Comparison of ENCODE assay signal across 8 cellular contexts in the genomic region with DNA sequence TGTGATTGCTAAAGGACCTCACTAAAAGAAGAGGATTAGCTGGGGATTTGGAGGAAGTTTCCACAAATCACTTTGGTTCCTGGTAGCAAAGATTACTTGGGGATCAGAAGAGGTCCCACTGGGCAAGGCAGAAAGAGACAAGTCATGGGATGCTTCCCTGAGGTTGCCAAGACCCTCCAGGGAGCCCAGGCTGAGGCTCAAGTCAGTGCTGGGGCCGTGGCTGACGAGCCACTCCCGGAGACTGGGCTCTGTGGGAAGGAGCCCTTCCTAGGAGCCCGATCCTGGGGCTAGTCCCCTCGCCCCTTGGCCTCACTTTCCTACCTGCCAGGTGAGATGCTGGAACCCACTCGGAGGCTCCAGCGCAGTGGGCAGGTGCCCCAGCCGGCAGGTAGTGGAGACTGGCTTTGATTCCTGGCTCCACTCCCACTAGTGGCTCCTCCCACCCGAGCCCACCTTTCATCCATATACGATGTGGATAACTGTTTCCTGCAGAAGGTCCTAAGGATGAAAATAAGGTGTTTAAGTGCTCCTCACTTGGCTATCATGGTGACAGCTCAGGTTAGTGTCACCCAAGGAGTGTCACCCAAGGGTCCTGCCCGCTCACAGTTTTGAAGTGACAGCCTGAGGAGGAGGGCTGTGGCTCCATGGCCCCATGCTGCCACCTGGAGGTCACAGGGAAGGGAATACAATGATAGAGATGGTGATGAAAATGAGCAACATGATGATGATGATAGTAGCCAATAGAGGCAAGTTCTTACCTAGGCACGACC.
DNase-seq lines count a peak whose midpoint lies in the region; ATAC-seq, FAIRE-seq and TF ChIP-seq lines count a peak whose summit lies in the region.

No MANE protein-coding gene starts in this region.

- peak overlapping the region; percentile 44 for H3K4me2 ChIP-seq in parathyroid adenoma (ENCODE audit: low read length)

- H3K27ac Mint-ChIP-seq in activated T-helper 2 cell treated with anti-CD3 and anti-CD28 coated beads, Interferon-gamma antibody, Interleukin-2, Interleukin-4, amounts not matched to agents 10 μg/mL and 5 μg/mL and 100 μg/mL, durations not matched to agents 14 hours and 24 hours and 36 hours = no peak overlapping the region
- no peak overlapping the region for H3K27ac Mint-ChIP-seq in type B pancreatic cell

- TF ChIP-seq CTCF in GM10266 (IDR thresholded peaks at IDR 0.05; ENCODE audit: control insufficient read depth, insufficient read depth, low read depth, missing control alignments) = peak; percentile 88
- peak; percentile 65 for TF ChIP-seq CTCF in LNCAP (IDR thresholded peaks at IDR 0.05)
- peak; percentile 91 for TF ChIP-seq CTCF in RWPE2 (IDR thresholded peaks at IDR 0.05; ENCODE audit: poor library complexity, severe bottlenecking)
- TF ChIP-seq CTCF in parathyroid adenoma (IDR thresholded peaks at IDR 0.05) = peak; percentile 88
- TF ChIP-seq CTCF in type B pancreatic cell (conservative IDR thresholded peaks at IDR 0.05) = peak; percentile 83

- H3K27me3 ChIP-seq in RWPE2 (ENCODE audit: insufficient read depth, poor library complexity, severe bottlenecking) (no peaks in the 10 kb centered on the region), parathyroid adenoma (ENCODE audit: control insufficient read depth, insufficient read depth, low read length) (no peaks in the 10 kb centered on the region)

- no peaks in the 10 kb centered on the region for H3K4me1 Mint-ChIP-seq in activated T-helper 2 cell treated with anti-CD3 and anti-CD28 coated beads, Interferon-gamma antibody, Interleukin-2, Interleukin-4, amounts not matched to agents 10 μg/mL and 5 μg/mL and 100 μg/mL, durations not matched to agents 14 hours and 24 hours and 36 hours (ENCODE audit: low read depth)
- H3K4me1 Mint-ChIP-seq in type B pancreatic cell (ENCODE audit: unreplicated experiment) = peaks cover 6% of the 10 kb centered on the region

- H3K9me3 Mint-ChIP-seq in activated T-helper 2 cell treated with anti-CD3 and anti-CD28 coated beads, Interferon-gamma antibody, Interleukin-2, Interleukin-4, amounts not matched to agents 10 μg/mL and 5 μg/mL and 100 μg/mL, durations not matched to agents 14 hours and 24 hours and 36 hours = peaks cover 16% of the 10 kb centered on the region
- peaks cover 14% of the 10 kb centered on the region for H3K9me3 Mint-ChIP-seq in type B pancreatic cell

- no peak overlapping the region for H3K27ac ChIP-seq in RWPE2 (ENCODE audit: poor library complexity, severe bottlenecking)
- H3K27ac ChIP-seq in parathyroid adenoma = no peak overlapping the region

- H3K4me1 ChIP-seq in RWPE2 (ENCODE audit: insufficient read depth, poor library complexity, severe bottlenecking) (no peaks in the 10 kb centered on the region), parathyroid adenoma (peaks cover 2% of the 10 kb centered on the region)

- no peaks in the 10 kb centered on the region for H3K36me3 ChIP-seq in RWPE2 (ENCODE audit: low read depth)
- no peaks in the 10 kb centered on the region for H3K36me3 ChIP-seq in parathyroid adenoma (ENCODE audit: control insufficient read depth, insufficient read depth, low read length)

- intact Hi-C loops in activated T-helper 2 cell treated with anti-CD3 and anti-CD28 coated beads, Interferon-gamma antibody, Interleukin-2, Interleukin-4, amounts not matched to agents 10 μg/mL and 5 μg/mL and 100 μg/mL, durations not matched to agents 14 hours and 24 hours and 36 hours (cut with micrococcal nuclease) = loop anchor here (1.0 kb wide), 2 partner anchors 498 to 541 kb away; no protein-coding TSS in a partner anchor

- no peak overlapping the region for H3K4me3 Mint-ChIP-seq in activated T-helper 2 cell treated with anti-CD3 and anti-CD28 coated beads, Interferon-gamma antibody, Interleukin-2, Interleukin-4, amounts not matched to agents 10 μg/mL and 5 μg/mL and 100 μg/mL, durations not matched to agents 14 hours and 24 hours and 36 hours (ENCODE audit: low read depth)
- H3K4me3 Mint-ChIP-seq in type B pancreatic cell = no peak overlapping the region

- H3K9me3 ChIP-seq in RWPE2 (ENCODE audit: severe bottlenecking) (peaks cover 6% of the 10 kb centered on the region), parathyroid adenoma (ENCODE audit: control insufficient read depth, low read length) (no peaks in the 10 kb centered on the region)

- no peaks in the 10 kb centered on the region for H3K36me3 Mint-ChIP-seq in activated T-helper 2 cell treated with anti-CD3 and anti-CD28 coated beads, Interferon-gamma antibody, Interleukin-2, Interleukin-4, amounts not matched to agents 10 μg/mL and 5 μg/mL and 100 μg/mL, durations not matched to agents 14 hours and 24 hours and 36 hours (ENCODE audit: low read depth)
- H3K36me3 Mint-ChIP-seq in type B pancreatic cell = no peaks in the 10 kb centered on the region

- H3K4me3 ChIP-seq in RWPE2 (ENCODE audit: severe bottlenecking) = no peak overlapping the region
- no peak overlapping the region for H3K4me3 ChIP-seq in parathyroid adenoma (ENCODE audit: low read depth, low read length)

- H3K79me2 ChIP-seq in parathyroid adenoma = no peaks in the 10 kb centered on the region

- H3K9ac ChIP-seq in parathyroid adenoma = no peak overlapping the region

- no peak for FAIRE-seq in frontal cortex (lab: Jason Lieb, UNC)

- ATAC-seq in RWPE2 (ENCODE audit: low read depth) (peak; percentile 74), HG02763 (IDR thresholded peaks at IDR 0.05; ENCODE audit: unreplicated experiment) (no peak)

- H2AFZ ChIP-seq in parathyroid adenoma = no peak overlapping the region

- DNase-seq in GM10266 (ENCODE audit: extremely low spot score) (peak; percentile 60), RWPE2 (ENCODE audit: low spot score) (no peak), frontal cortex (ENCODE audit: low spot score in 2 of 2) (peak; percentile 17 to 59), type B pancreatic cell (ENCODE audit: extremely low spot score, unreplicated experiment) (peak; percentile 69)
- peak; percentile 49 for DNase-seq in activated T-helper 2 cell treated with anti-CD3 and anti-CD28 coated beads, Interferon-gamma antibody, Interleukin-2, Interleukin-4, amounts not matched to agents 10 μg/mL and 5 μg/mL and 100 μg/mL, durations not matched to agents 14 hours and 24 hours and 36 hours (ENCODE audit: low spot score)

- peaks cover 6% of the 10 kb centered on the region for H3K27me3 Mint-ChIP-seq in activated T-helper 2 cell treated with anti-CD3 and anti-CD28 coated beads, Interferon-gamma antibody, Interleukin-2, Interleukin-4, amounts not matched to agents 10 μg/mL and 5 μg/mL and 100 μg/mL, durations not matched to agents 14 hours and 24 hours and 36 hours (ENCODE audit: low read depth)
- no peaks in the 10 kb centered on the region for H3K27me3 Mint-ChIP-seq in type B pancreatic cell
